In the genomic region with DNA sequence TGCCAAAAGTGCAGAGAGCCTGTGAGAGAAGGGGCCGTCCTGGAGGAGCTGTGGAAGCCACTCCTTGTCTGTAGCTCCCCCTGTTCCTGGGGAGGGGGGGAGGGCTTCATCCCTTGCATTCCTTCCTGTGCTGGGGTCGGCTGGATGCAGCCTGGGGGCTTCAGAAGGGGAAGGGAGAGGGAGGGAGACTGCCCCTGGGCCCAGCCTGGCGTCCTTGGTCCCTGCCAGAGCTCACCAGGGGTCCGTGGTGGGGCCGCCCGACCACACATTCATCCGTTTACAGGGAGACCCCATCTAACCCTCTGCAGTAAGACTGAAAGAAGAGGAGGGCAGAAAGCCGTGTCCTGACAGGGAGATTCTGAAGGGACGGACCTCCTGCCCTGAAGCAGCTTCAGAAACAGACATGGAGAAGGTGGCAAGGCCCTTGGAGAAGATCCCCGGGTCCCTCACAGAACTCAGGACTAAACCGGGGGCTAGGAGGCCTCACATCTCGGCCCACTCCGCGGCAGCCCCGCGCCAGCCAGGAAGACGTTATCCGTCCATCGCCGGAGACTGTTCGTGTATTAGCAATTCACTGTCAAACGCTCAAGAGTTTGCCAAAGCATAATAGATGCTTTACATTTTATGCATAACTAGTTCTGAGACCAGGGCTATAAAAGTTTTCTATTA, we compare ENCODE assay signal across 1 cellular context.
TF ChIP-seq lines count a peak whose summit lies in the region.

No MANE protein-coding gene starts in this region.

TF ChIP-seq in HepG2, 621 proteins besides CTCF, POLR2A, EP300 and RAD21:
- TF ChIP-seq ZNF530 (CRISPR knock-in tag; IDR thresholded peaks at IDR 0.05; ENCODE audit: low read depth) (no peak), NFE2L1 (CRISPR knock-in tag; IDR thresholded peaks at IDR 0.05; ENCODE audit: borderline replicate concordance) (no peak), SCMH1 (CRISPR knock-in tag; IDR thresholded peaks at IDR 0.05; ENCODE audit: borderline replicate concordance) (no peak), ZNF484 (CRISPR knock-in tag; IDR thresholded peaks at IDR 0.05; ENCODE audit: borderline replicate concordance, low read depth) (no peak), RORA (CRISPR knock-in tag; IDR thresholded peaks at IDR 0.05) (no peak), ZBTB7B (CRISPR knock-in tag; IDR thresholded peaks at IDR 0.05) (no peak), CBX1 (IDR thresholded peaks at IDR 0.05; ENCODE audit: low read depth) (no peak), TBX2 (CRISPR knock-in tag; IDR thresholded peaks at IDR 0.05; ENCODE audit: borderline replicate concordance) (no peak), AGO1 (IDR thresholded peaks at IDR 0.05; ENCODE audit: low read depth, low read length, poor library complexity, severe bottlenecking) (no peak), ZFP62 (CRISPR knock-in tag; IDR thresholded peaks at IDR 0.05) (no peak)
- TF ChIP-seq, protein P1, sequence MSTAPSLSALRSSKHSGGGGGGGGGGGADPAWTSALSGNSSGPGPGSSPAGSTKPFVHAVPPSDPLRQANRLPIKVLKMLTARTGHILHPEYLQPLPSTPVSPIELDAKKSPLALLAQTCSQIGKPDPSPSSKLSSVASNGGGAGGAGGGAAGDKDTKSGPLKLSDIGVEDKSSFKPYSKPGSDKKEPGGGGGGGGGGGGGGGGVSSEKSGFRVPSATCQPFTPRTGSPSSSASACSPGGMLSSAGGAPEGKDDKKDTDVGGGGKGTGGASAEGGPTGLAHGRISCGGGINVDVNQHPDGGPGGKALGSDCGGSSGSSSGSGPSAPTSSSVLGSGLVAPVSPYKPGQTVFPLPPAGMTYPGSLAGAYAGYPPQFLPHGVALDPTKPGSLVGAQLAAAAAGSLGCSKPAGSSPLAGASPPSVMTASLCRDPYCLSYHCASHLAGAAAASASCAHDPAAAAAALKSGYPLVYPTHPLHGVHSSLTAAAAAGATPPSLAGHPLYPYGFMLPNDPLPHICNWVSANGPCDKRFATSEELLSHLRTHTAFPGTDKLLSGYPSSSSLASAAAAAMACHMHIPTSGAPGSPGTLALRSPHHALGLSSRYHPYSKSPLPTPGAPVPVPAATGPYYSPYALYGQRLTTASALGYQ (CRISPR knock-in tag; IDR thresholded peaks at IDR 0.05): no peak
